ENCODE assay signal across 35 cellular contexts in the genomic region with DNA sequence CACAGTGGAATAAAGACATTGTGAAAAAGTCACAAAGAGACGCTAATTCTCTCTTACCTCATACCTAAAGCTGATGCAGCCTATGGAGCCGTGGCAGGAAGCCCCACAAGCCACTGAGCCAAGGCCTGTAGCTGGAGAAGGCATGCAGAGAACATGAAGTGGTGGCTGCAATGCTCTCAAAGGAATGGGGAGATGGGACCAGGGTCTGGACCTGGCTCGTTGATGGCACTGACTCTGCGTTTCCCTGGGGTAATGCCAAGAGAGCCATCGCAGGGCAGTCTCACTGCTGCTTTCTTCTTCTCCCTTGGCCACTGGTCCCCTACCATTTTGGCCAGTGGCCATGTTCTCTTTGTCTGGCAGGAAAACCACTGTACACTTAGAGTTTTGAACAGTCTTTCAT.
"Had no signal": no experiment of that assay in that cellular context is flagged by ENCODE, and none has a peak within 500 bp of the region (broad histone marks: within the 10 kb centered on the region; RNA-seq: fewer than 3 reads in every experiment).

No MANE protein-coding gene starts in this region.

- H3K9me3 ChIP-seq: adrenal gland, body of pancreas, breast epithelium had no signal

- ATAC-seq: activated CD8-positive, alpha-beta T cell treated with anti-CD3 and anti-CD28 coated beads for 36 hours; activated naive CD4-positive, alpha-beta T cell treated with anti-CD3 and anti-CD28 coated beads, Interleukin-2, amount 50 U/mL, for 72 hours; activated T-cell treated with anti-CD3 and anti-CD28 coated beads, Interleukin-2, amount 50 U/mL, for 4 hours; activated T-cell treated with anti-CD3 and anti-CD28 coated beads, Interleukin-2, amount 50 U/mL, for 72 hours; activated T-helper 17 cell treated with anti-CD3 and anti-CD28 coated beads, Interleukin-2, amount 50 U/mL, for 72 hours; body of pancreas had no signal

- H3K36me3 ChIP-seq: adrenal gland, brain microvascular endothelial cell, breast epithelium had no signal

- H3K27me3 ChIP-seq: adrenal gland, body of pancreas, breast epithelium had no signal

- DNase-seq: activated B cell treated with CpG ODN at 0.5 μM for 24 hours; activated CD4-positive, alpha-beta memory T cell treated with anti-CD3 and anti-CD28 coated beads for 36 hours; activated CD4-positive, alpha-beta T cell treated with anti-CD3 and anti-CD28 coated beads for 4 hours; activated CD4-positive, alpha-beta T cell treated with anti-CD3 and anti-CD28 coated beads, Interleukin-2, amount 10 ng/mL, durations not matched to agents 24 days and 14 days; activated CD4-positive, alpha-beta T cell treated with anti-CD3 and anti-CD28 coated beads, Interleukin-2, amount 50 U/mL, for 1 hour; activated CD4-positive, alpha-beta T cell treated with anti-CD3 and anti-CD28 coated beads, Interleukin-2, amount 50 U/mL, for 4 hours; activated CD4-positive, CD25-positive, alpha-beta regulatory T cell treated with anti-CD3 and anti-CD28 coated beads, Interleukin-2, amount 50 U/mL, for 72 hours; activated CD8-positive, alpha-beta memory T cell treated with anti-CD3 and anti-CD28 coated beads, Interleukin-2, amount 50 U/mL, for 4 hours; activated CD8-positive, alpha-beta T cell treated with anti-CD3 and anti-CD28 coated beads for 36 hours; activated effector memory CD4-positive, alpha-beta T cell treated with anti-CD3 and anti-CD28 coated beads, Interleukin-2, amount 50 U/mL, for 16 hours; activated gamma-delta T cell treated with Interleukin-2 at 50 U/mL for 16 hours; activated naive CD4-positive, alpha-beta T cell; activated naive CD4-positive, alpha-beta T cell treated with anti-CD3 and anti-CD28 coated beads for 36 hours; activated naive CD4-positive, alpha-beta T cell treated with anti-CD3 and anti-CD28 coated beads, Interleukin-2, amount 50 U/mL, for 16 hours; activated naive CD8-positive, alpha-beta T cell treated with anti-CD3 and anti-CD28 coated beads for 36 hours; activated T-cell treated with anti-CD3 and anti-CD28 coated beads for 4 hours; activated T-cell treated with anti-CD3 and anti-CD28 coated beads, Interleukin-2, amount 50 U/mL, for 1 hour; activated T-cell treated with anti-CD3 and anti-CD28 coated beads, Interleukin-2, amount 50 U/mL, for 4 hours; activated T-cell treated with anti-CD3 and anti-CD28 coated beads, Interleukin-2, amount 50 U/mL, for 72 hours; adrenal gland; amniotic stem cell; aorta; body of pancreas; brain microvascular endothelial cell; caudate nucleus; cerebellar nuclear complex; T-helper 1 cell; T-helper 2 cell; T-helper 9 cell had no signal

- H3K4me1 ChIP-seq: breast epithelium had no signal

- FAIRE-seq: astrocyte, TTC549 had no signal

- H3K27ac ChIP-seq: adrenal gland, body of pancreas, brain microvascular endothelial cell, breast epithelium, VCaP had no signal

- H3K4me3 ChIP-seq: adrenal gland, body of pancreas, breast epithelium had no signal
